9 cellular contexts compared by ENCODE assay signal in the genomic region with DNA sequence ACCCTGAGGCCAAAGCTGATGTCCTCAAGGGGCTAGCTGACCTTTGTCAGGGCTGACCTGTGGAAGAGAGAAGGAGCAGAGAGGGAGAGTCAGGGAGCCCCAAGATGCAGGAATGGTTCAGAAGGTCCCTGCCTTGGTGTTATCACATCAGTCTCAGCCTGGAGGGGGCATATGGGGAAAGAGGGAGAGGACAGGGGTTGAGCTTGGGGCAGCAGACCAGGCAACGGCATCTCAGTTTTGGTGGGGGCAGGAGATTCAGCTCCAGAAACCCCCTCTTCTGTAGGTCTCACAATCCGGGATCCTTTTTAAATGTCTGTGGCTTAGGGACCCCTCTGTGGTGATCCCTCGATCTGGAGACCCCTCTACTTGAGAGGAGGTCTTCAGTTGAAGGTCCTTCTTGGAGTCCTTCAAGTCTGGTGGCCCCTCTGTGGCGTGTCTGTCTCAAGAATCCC. TPM values are rescaled to one million over a fixed set of nuclear protein-coding genes. Genes with fewer than 3 reads are reported as not detected.
DNase-seq lines count a peak whose midpoint lies in the region; ATAC-seq and TF ChIP-seq lines count a peak whose summit lies in the region.
"Had no signal": no experiment of that assay in that cellular context is flagged by ENCODE, and none has a peak within 500 bp of the region (broad histone marks: within the 10 kb centered on the region; RNA-seq: fewer than 3 reads in every experiment).

No MANE protein-coding gene starts in this region.

- no peak for ATAC-seq in left ventricle myocardium superior

- H3K27ac Mint-ChIP-seq in neural crest cell (ENCODE audit: unreplicated experiment): no peak overlapping the region

- peaks cover 0 to 71% of the 10 kb centered on the region in 2 donors for H3K4me1 ChIP-seq in right atrium auricular region

- TF ChIP-seq CTCF in right atrium auricular region (IDR thresholded peaks at IDR 0.05) (no peak), epithelial cell of esophagus (IDR thresholded peaks at IDR 0.05; ENCODE audit: insufficient read depth, low read depth, low read length, missing control alignments) (no peak), neural crest cell (conservative IDR thresholded peaks at IDR 0.05) (no peak)

- H3K27me3 Mint-ChIP-seq in neural crest cell (ENCODE audit: low read depth): no peaks in the 10 kb centered on the region

- peak overlapping the region; percentile 90 for H3K4me3 Mint-ChIP-seq in neural crest cell

- DNase-seq in right atrium auricular region (ENCODE audit: low spot score): no peak
- DNase-seq in left ventricle myocardium superior: no peak
- DNase-seq in epithelial cell of esophagus (ENCODE audit: low read depth): no peak
- DNase-seq in neural crest cell (ENCODE audit: low read depth, low spot score): no peak
- no peak for DNase-seq in NCI-H526 treated with DMSO at 0.1 percent for 48 hours (lab: John Stamatoyannopoulos, UW)
- DNase-seq in NCI-H2081 treated with DMSO at 0.1 percent for 48 hours (lab: John Stamatoyannopoulos, UW): no peak
- DNase-seq in SW480 (ENCODE audit: low spot score): no peak
- no peak for DNase-seq in NCI-H187 (lab: John Stamatoyannopoulos, UW)

- H3K4me3 ChIP-seq in right atrium auricular region (peak overlapping the region; percentile 50 to 66), epithelial cell of esophagus (ENCODE audit: low read length) (peak overlapping the region; percentile 62)

- peaks cover 18% of the 10 kb centered on the region for H3K36me3 ChIP-seq in right atrium auricular region

- no peaks in the 10 kb centered on the region for H3K9me3 Mint-ChIP-seq in neural crest cell

- no peaks in the 10 kb centered on the region for H3K9me3 ChIP-seq in right atrium auricular region

- H3K36me3 Mint-ChIP-seq in neural crest cell (ENCODE audit: low read depth): no peaks in the 10 kb centered on the region

- H3K27me3 ChIP-seq in right atrium auricular region: no peaks in the 10 kb centered on the region

- intact Hi-C loops in left ventricle myocardium superior (cut with micrococcal nuclease): no loop called here

- peaks cover 47% of the 10 kb centered on the region for H3K4me1 Mint-ChIP-seq in neural crest cell

- H3K27ac ChIP-seq in right atrium auricular region: peak overlapping the region; percentile 96 to 97
- H3K27ac ChIP-seq: HL-60 had no signal

RNA-seq across cellular contexts. Expression of a gene that starts 0.8 kb away (rescaled TPM):
- 100 to 1,000 TPM; 114 to 314 TPM for total RNA-seq in right atrium auricular region
- total RNA-seq in left ventricle myocardium superior: 124 TPM
- 30.2 and 33.7 TPM in 2 replicates for total RNA-seq in neural crest cell

RNA-seq across cellular contexts. Expression of a gene that starts 1.7 kb away (rescaled TPM):
- total RNA-seq in right atrium auricular region (1,000 to 10,000 TPM in 1 of 2 donors, 100 to 1,000 TPM in 1; 965 to 2,413 TPM), left ventricle myocardium superior (2,048 TPM), neural crest cell (not detected in 2 replicates)

RNA-seq across cellular contexts. Expression of a gene that starts 7.4 kb away (rescaled TPM):
- 10 to 100 TPM; 38.2 to 50.1 TPM for total RNA-seq in right atrium auricular region
- total RNA-seq in left ventricle myocardium superior: 73.3 TPM
- 132 and 136 TPM in 2 replicates for total RNA-seq in neural crest cell

RNA-seq across cellular contexts. Expression of a gene that starts 10.4 kb away (rescaled TPM):
- total RNA-seq in right atrium auricular region (1 to 10 TPM in 1 of 2 donors, under 1 TPM in 1; 0.55 to 2.4 TPM), left ventricle myocardium superior (5.7 TPM), neural crest cell (not detected in 2 replicates)

RNA-seq across cellular contexts. Expression of a gene that starts 13.6 kb away (rescaled TPM):
- 10 to 100 TPM; 62.7 to 85.1 TPM for total RNA-seq in right atrium auricular region
- 42.2 TPM for total RNA-seq in left ventricle myocardium superior
- total RNA-seq in neural crest cell: 5.3 and 7.1 TPM in 2 replicates

Comparison
In these comparisons a context has a peak if more than half of its experiments do, and no peak if none do; other contexts are left out.
1. RNA of a gene that starts 1.7 kb away (total RNA-seq): 965 to 2,413 TPM in right atrium auricular region and 2,048 TPM in left ventricle myocardium superior (single experiment); not detected in neural crest cell; every median in the first group is over 100 times any median in the second.